15 cellular contexts compared by ENCODE assay signal in the genomic region with DNA sequence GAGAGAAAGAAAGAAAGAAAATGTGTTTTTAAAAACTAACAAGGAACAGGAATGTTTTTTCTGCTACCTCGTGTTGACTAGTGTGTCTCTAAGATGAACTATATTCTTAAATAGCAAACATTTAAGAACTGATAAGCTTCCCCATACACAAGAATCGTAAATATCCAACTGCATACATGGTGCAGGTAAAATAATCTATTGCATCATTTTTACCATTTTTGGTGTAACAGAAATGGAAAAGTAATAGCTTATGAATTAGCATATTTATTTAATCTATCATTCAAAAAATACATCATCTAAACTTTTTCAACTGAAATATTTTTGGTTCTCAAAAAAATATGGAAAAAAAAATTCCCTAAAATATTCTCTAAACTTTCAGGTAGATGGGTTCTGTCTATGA. TPM values are rescaled to one million over a fixed set of nuclear protein-coding genes. Genes with fewer than 3 reads are reported as not detected.
A peak's percentile ranks its signal among the peaks of the same experiment; 100 is the strongest.
DNase-seq lines count a peak whose midpoint lies in the region; ATAC-seq and TF ChIP-seq lines count a peak whose summit lies in the region.
"Had no signal": no experiment of that assay in that cellular context is flagged by ENCODE, and none has a peak within 500 bp of the region (broad histone marks: within the 10 kb centered on the region; RNA-seq: fewer than 3 reads in every experiment).

No MANE protein-coding gene starts in this region.

- H2AK9ac ChIP-seq in IMR-90 (replicated peaks; ENCODE audit: low read depth, low read length, poor library complexity), result no peak overlapping the region

- no peaks in the 10 kb centered on the region for H3K79me1 ChIP-seq in IMR-90 (ENCODE audit: low read depth in 1 of 2, low read length in 2 of 2)

- no peak overlapping the region for H3K14ac ChIP-seq in IMR-90 (replicated peaks; ENCODE audit: low read depth, low read length)

- no peak overlapping the region for H2AFZ ChIP-seq in IMR-90 (replicated peaks; ENCODE audit: low read length, poor library complexity)
- H2AFZ ChIP-seq: GM23338 had no signal

- H3K27me3 Mint-ChIP-seq in endodermal cell (ENCODE audit: insufficient read depth), result no peaks in the 10 kb centered on the region

- H3K4me3 ChIP-seq in IMR-90 (ENCODE audit: insufficient read depth, low read depth, low read length) (no peak overlapping the region), endocrine pancreas (ENCODE audit: control insufficient read depth, insufficient read depth, low read length) (peak overlapping the region; percentile 14), esophagus squamous epithelium (no peak overlapping the region), endodermal cell (ENCODE audit: low read length) (no peak overlapping the region), heart left ventricle (no peak overlapping the region)
- H3K4me3 ChIP-seq: GM23338 had no signal

- no peak overlapping the region for H4K91ac ChIP-seq in IMR-90 (ENCODE audit: insufficient read depth, low read depth, low read length)

- DNase-seq in IMR-90 (no peak), esophagus squamous epithelium (lab: John Stamatoyannopoulos, UW) (no peak), endodermal cell (no peak), heart left ventricle (no peak)
- DNase-seq: C1 segment of cervical spinal cord; Calu3; CD4-positive, alpha-beta memory T cell; COR-L47; DMS153; DND-41; H9; HFFc6 had no signal

- no peaks in the 10 kb centered on the region for H3K9me3 ChIP-seq in IMR-90 (ENCODE audit: control insufficient read depth, insufficient read depth, low read length)
- no peaks in the 10 kb centered on the region for H3K9me3 ChIP-seq in endocrine pancreas (ENCODE audit: control insufficient read depth, low read length)
- no peaks in the 10 kb centered on the region for H3K9me3 ChIP-seq in esophagus squamous epithelium
- no peaks in the 10 kb centered on the region for H3K9me3 ChIP-seq in endodermal cell (ENCODE audit: control insufficient read depth, low read length)
- no peaks in the 10 kb centered on the region for H3K9me3 ChIP-seq in heart left ventricle

- intact Hi-C loops in IMR-90 (cut with micrococcal nuclease), result loop anchor here (2.0 to 5.0 kb wide), 2 partner anchors 61 to 119 kb away; no protein-coding TSS in a partner anchor
- intact Hi-C loops in esophagus squamous epithelium (cut with DNase I), result no loop called here
- intact Hi-C loops in heart left ventricle (cut with DNase I), result no loop called here

- no peak for TF ChIP-seq CTCF in IMR-90 (conservative IDR thresholded peaks at IDR 0.05; ENCODE audit: low read depth, low read length)
- no peak for TF ChIP-seq CTCF in VCaP (conservative IDR thresholded peaks at IDR 0.05)
- no peak for TF ChIP-seq CTCF in esophagus squamous epithelium (IDR thresholded peaks at IDR 0.05)
- TF ChIP-seq CTCF in endodermal cell (conservative IDR thresholded peaks at IDR 0.05), result no peak
- TF ChIP-seq CTCF in heart left ventricle (IDR thresholded peaks at IDR 0.05), result no peak

- H4K20me1 ChIP-seq in IMR-90 (ENCODE audit: insufficient read depth, low read length), result no peaks in the 10 kb centered on the region

- no peak overlapping the region for H3K23ac ChIP-seq in IMR-90 (ENCODE audit: low read depth, low read length)

- ATAC-seq in IMR-90 (ENCODE audit: low read depth) (no peak), heart left ventricle (no peak)
- ATAC-seq: GM23338 had no signal

- H3K4me3 Mint-ChIP-seq in endodermal cell, result no peak overlapping the region
- H3K4me3 Mint-ChIP-seq: CD4-positive, alpha-beta memory T cell; GM23338; H9 had no signal

- H3K9ac ChIP-seq in IMR-90 (ENCODE audit: low read depth, low read length), result no peak overlapping the region
- no peak overlapping the region for H3K9ac ChIP-seq in endocrine pancreas (ENCODE audit: control insufficient read depth, insufficient read depth, low read length)
- no peak overlapping the region for H3K9ac ChIP-seq in endodermal cell (ENCODE audit: extremely low read depth, low read length, poor library complexity, severe bottlenecking)

- H3K4me2 ChIP-seq in IMR-90 (ENCODE audit: low read depth, low read length), result no peak overlapping the region; the same call in 1 of the 2 replicates
- H3K4me2 ChIP-seq: GM23338 had no signal

- H3K36me3 ChIP-seq in IMR-90 (ENCODE audit: control insufficient read depth, insufficient read depth, low read length) (no peaks in the 10 kb centered on the region), endocrine pancreas (ENCODE audit: control insufficient read depth, insufficient read depth, low read length) (no peaks in the 10 kb centered on the region), esophagus squamous epithelium (no peaks in the 10 kb centered on the region), endodermal cell (ENCODE audit: control insufficient read depth, insufficient read depth, low read length) (no peaks in the 10 kb centered on the region), heart left ventricle (no peaks in the 10 kb centered on the region)

- dilution Hi-C loops in IMR-90 (cut with HindIII; ENCODE audit: low sequenced_read_pairs, unreplicated experiment), result no loop called here

- 0 out of 2 replicates have a peak, but pooled peaks cover 2% of the 10 kb centered on the region for H3K9me1 ChIP-seq in IMR-90 (ENCODE audit: insufficient read depth, low read length)

- no TSS peak for BruUV-seq in IMR-90 (replicated peaks; lab: Mats Ljungman, UMichigan)

- H3K4ac ChIP-seq in IMR-90 (ENCODE audit: low read depth, low read length), result no peak overlapping the region

- no peak overlapping the region for H2BK20ac ChIP-seq in IMR-90 (ENCODE audit: low read depth, low read length)

- H3K4me1 ChIP-seq in IMR-90 (ENCODE audit: control insufficient read depth, insufficient read depth, low read length) (peaks cover 4% of the 10 kb centered on the region), endocrine pancreas (ENCODE audit: control insufficient read depth, insufficient read depth, low read length) (peaks cover 15% of the 10 kb centered on the region), esophagus squamous epithelium (peaks cover 0 to 9% (median 8%) of the 10 kb centered on the region in 3 donors), endodermal cell (ENCODE audit: control insufficient read depth, insufficient read depth, low read length) (peaks cover 6% of the 10 kb centered on the region), heart left ventricle (no peaks in the 10 kb centered on the region)

- TF ChIP-seq POLR2A in IMR-90 (IDR thresholded peaks at IDR 0.05; ENCODE audit: low read depth, low read length), result no peak
- TF ChIP-seq POLR2A in esophagus squamous epithelium (IDR thresholded peaks at IDR 0.05), result no peak
- no peak for TF ChIP-seq POLR2A in heart left ventricle (IDR thresholded peaks at IDR 0.05)

- no peak overlapping the region for H3K56ac ChIP-seq in IMR-90 (ENCODE audit: extremely low read depth, insufficient read depth, low read length)

- H2BK120ac ChIP-seq in IMR-90 (ENCODE audit: low read depth, low read length), result no peak overlapping the region

- CTCF ChIA-PET in IMR-90 (lab: Yijun Ruan, JAX), result interaction anchor here (0.7 to 1.3 kb wide), 3 partner anchors 32 to 65 kb away, joined by 3 to 5 read pairs (median 3); no protein-coding TSS in a partner anchor

- H3K18ac ChIP-seq in IMR-90 (ENCODE audit: low read depth, low read length), result no peak overlapping the region

- H3K4me1 Mint-ChIP-seq in endodermal cell, result peaks cover 8% of the 10 kb centered on the region
- H3K4me1 Mint-ChIP-seq: CD4-positive, alpha-beta memory T cell had no signal

- no CpG with 5 or more reads among the region's 2 CpGs for WGBS in IMR-90 (ENCODE audit: extremely low coverage in 2 of 2, insufficient read length in 1 of 2), 2 experiments
- 76 to 81% methylated on average over 2 of the region's 2 CpGs for WGBS in esophagus squamous epithelium, 2 donors
- WGBS in endodermal cell (ENCODE audit: insufficient coverage in 1 of 2, insufficient read length in 1 of 2), 2 experiments, result 84% methylated on average over 2 of the region's 2 CpGs; no CpG with 5 or more reads in 1 of the 2 experiments
- WGBS in heart left ventricle, 4 donors, result 80 to 91% (median 86%) methylated on average over 2 of the region's 2 CpGs

- H3K27ac ChIP-seq in IMR-90 (ENCODE audit: insufficient read depth, low read length) (no peak overlapping the region), VCaP (peak overlapping the region; percentile 40), esophagus squamous epithelium (no peak overlapping the region), endodermal cell (ENCODE audit: low read depth, low read length) (no peak overlapping the region), heart left ventricle (no peak overlapping the region)

- no peaks in the 10 kb centered on the region for H3K9me3 Mint-ChIP-seq in endodermal cell
- H3K9me3 Mint-ChIP-seq: CD4-positive, alpha-beta memory T cell; GM23338; H9; HFFc6 had no signal

- H3K27ac Mint-ChIP-seq in endodermal cell, result no peak overlapping the region
- H3K27ac Mint-ChIP-seq: CD4-positive, alpha-beta memory T cell; GM23338; HFFc6 had no signal

- POLR2A ChIA-PET in IMR-90 (lab: Charles Lee; ENCODE audit: unreplicated experiment), result no interaction called here

- no peak overlapping the region for H4K5ac ChIP-seq in IMR-90 (ENCODE audit: low read depth, low read length)

- no peak overlapping the region for H2BK15ac ChIP-seq in IMR-90 (ENCODE audit: low read depth, low read length)

- H2AK5ac ChIP-seq in IMR-90 (ENCODE audit: low read depth, low read length), result no peak overlapping the region

- H3K27me3 ChIP-seq in IMR-90 (ENCODE audit: control insufficient read depth, insufficient read depth, low read length), result no peaks in the 10 kb centered on the region
- no peaks in the 10 kb centered on the region for H3K27me3 ChIP-seq in endocrine pancreas (ENCODE audit: control insufficient read depth, insufficient read depth, low read length)
- H3K27me3 ChIP-seq in esophagus squamous epithelium, result no peaks in the 10 kb centered on the region
- no peaks in the 10 kb centered on the region for H3K27me3 ChIP-seq in endodermal cell (ENCODE audit: control insufficient read depth, insufficient read depth, low read length, poor library complexity, severe bottlenecking)
- peaks cover 0 to 6% (median 0%) of the 10 kb centered on the region in 9 donors for H3K27me3 ChIP-seq in heart left ventricle

- H4K8ac ChIP-seq in IMR-90 (ENCODE audit: low read depth in 2 of 2, low read length in 2 of 2), result no peak overlapping the region

- in situ Hi-C loops in IMR-90 (cut with MboI; ENCODE audit: low sequenced_read_pairs), result no loop called here

- H3K36me3 Mint-ChIP-seq in endodermal cell (ENCODE audit: low read depth), result no peaks in the 10 kb centered on the region
- H3K36me3 Mint-ChIP-seq: CD4-positive, alpha-beta memory T cell had no signal

- H2BK5ac ChIP-seq in IMR-90 (ENCODE audit: low read depth, low read length, poor library complexity, severe bottlenecking), result no peak overlapping the region

- no peak for TF ChIP-seq RAD21 in IMR-90 (IDR thresholded peaks at IDR 0.05; ENCODE audit: low read length)

RNA-seq across cellular contexts. Expression of gene RAD23B, which starts 59.7 kb away (rescaled TPM):
- total RNA-seq in IMR-90 (2012; rRNA removed) (126 and 127 TPM in 2 replicates), esophagus squamous epithelium (10 to 100 TPM; 69.8 to 94.4 (median 74.4) TPM), endodermal cell (100 to 1,000 TPM; 154 to 167 TPM), heart left ventricle (100 to 1,000 TPM in 6 of 9 donors, 10 to 100 TPM in 3; 84.4 to 144 (median 105) TPM)
- polyA plus RNA-seq in IMR-90 (2012; rRNA removed) (123 and 148 TPM in 2 replicates), heart left ventricle (100 to 1,000 TPM in 1 of 2 donors, 10 to 100 TPM in 1; 39.8 to 111 TPM)
- polyA plus RNA-seq in IMR-90 (2012; cell fraction: cytosol; rRNA removed), result 48.2 and 80.7 TPM in 2 replicates
- polyA plus RNA-seq in IMR-90 (2012; cell fraction: nucleus; rRNA removed; ENCODE audit: low replicate concordance), result 20.9 and 67.7 TPM in 2 replicates
- 147 TPM for polyA plus RNA-seq in endodermal cell (2013, experiment 1 of 2)
- 135 TPM for polyA plus RNA-seq in endodermal cell (2013, experiment 2 of 2)
